ENCODE assay signal across 1 cellular context in genomic region chr4:125704726-125705125, GRCh38.
TF ChIP-seq lines count a peak whose summit lies in the region.

No MANE protein-coding gene starts in this region.

TF ChIP-seq in GM23338, 12 proteins besides CTCF, POLR2A, EP300 and RAD21 (continued from another document):
- TF ChIP-seq ETS1 (IDR thresholded peaks at IDR 0.05) (no peak), POLR2AphosphoS5 (IDR thresholded peaks at IDR 0.05; ENCODE audit: low read depth) (no peak), EZH2phosphoT487 (IDR thresholded peaks at IDR 0.05; ENCODE audit: unreplicated experiment) (no peak), STAT1 (IDR thresholded peaks at IDR 0.05; ENCODE audit: unreplicated experiment) (no peak), ZNF331 (CRISPR knock-in tag; IDR thresholded peaks at IDR 0.05; ENCODE audit: low read depth) (no peak), JUNB (IDR thresholded peaks at IDR 0.05; ENCODE audit: unreplicated experiment) (no peak), NANOG (IDR thresholded peaks at IDR 0.05; ENCODE audit: borderline replicate concordance) (no peak)
- TF ChIP-seq, protein P1, sequence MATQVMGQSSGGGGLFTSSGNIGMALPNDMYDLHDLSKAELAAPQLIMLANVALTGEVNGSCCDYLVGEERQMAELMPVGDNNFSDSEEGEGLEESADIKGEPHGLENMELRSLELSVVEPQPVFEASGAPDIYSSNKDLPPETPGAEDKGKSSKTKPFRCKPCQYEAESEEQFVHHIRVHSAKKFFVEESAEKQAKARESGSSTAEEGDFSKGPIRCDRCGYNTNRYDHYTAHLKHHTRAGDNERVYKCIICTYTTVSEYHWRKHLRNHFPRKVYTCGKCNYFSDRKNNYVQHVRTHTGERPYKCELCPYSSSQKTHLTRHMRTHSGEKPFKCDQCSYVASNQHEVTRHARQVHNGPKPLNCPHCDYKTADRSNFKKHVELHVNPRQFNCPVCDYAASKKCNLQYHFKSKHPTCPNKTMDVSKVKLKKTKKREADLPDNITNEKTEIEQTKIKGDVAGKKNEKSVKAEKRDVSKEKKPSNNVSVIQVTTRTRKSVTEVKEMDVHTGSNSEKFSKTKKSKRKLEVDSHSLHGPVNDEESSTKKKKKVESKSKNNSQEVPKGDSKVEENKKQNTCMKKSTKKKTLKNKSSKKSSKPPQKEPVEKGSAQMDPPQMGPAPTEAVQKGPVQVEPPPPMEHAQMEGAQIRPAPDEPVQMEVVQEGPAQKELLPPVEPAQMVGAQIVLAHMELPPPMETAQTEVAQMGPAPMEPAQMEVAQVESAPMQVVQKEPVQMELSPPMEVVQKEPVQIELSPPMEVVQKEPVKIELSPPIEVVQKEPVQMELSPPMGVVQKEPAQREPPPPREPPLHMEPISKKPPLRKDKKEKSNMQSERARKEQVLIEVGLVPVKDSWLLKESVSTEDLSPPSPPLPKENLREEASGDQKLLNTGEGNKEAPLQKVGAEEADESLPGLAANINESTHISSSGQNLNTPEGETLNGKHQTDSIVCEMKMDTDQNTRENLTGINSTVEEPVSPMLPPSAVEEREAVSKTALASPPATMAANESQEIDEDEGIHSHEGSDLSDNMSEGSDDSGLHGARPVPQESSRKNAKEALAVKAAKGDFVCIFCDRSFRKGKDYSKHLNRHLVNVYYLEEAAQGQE (IDR thresholded peaks at IDR 0.05; ENCODE audit: unreplicated experiment), result no peak
